In genomic region chr2:148023861-148024260, GRCh38 we compare ENCODE assay signal across 9 cellular contexts. TPM values are rescaled to one million over a fixed set of nuclear protein-coding genes. Genes with fewer than 3 reads are reported as not detected.
DNase-seq lines count a peak whose midpoint lies in the region; ATAC-seq and TF ChIP-seq lines count a peak whose summit lies in the region.
"Had no signal": no experiment of that assay in that cellular context is flagged by ENCODE, and none has a peak within 500 bp of the region (broad histone marks: within the 10 kb centered on the region; RNA-seq: fewer than 3 reads in every experiment).

No MANE protein-coding gene starts in this region.

- H3K27ac ChIP-seq in fibroblast of lung (ENCODE audit: insufficient read depth, low read length) (no peak overlapping the region), left ventricle myocardium inferior (replicated peaks) (no peak overlapping the region), RWPE1 (no peak overlapping the region)

- CTCF ChIA-PET in RWPE1 (lab: Yijun Ruan, JAX): interaction anchor here (0.7 kb wide), 2 partner anchors 1684 to 1732 kb away, joined by 3 to 7 read pairs; no protein-coding TSS in a partner anchor

- H3K79me2 ChIP-seq in fibroblast of lung (ENCODE audit: control insufficient read depth, insufficient read depth, low read length): peaks cover 64% of the 10 kb centered on the region

- H3K9me3 ChIP-seq in fibroblast of lung (ENCODE audit: control insufficient read depth, insufficient read depth, low read depth, low read length) (no peaks in the 10 kb centered on the region), left ventricle myocardium inferior (replicated peaks) (no peaks in the 10 kb centered on the region)

- H3K4me2 ChIP-seq in fibroblast of lung (ENCODE audit: extremely low read depth, insufficient read depth, low read length): peak overlapping the region; percentile 82

- H2AFZ ChIP-seq in fibroblast of lung (ENCODE audit: low read length): no peak overlapping the region

- peak; percentile 41 for ATAC-seq in GM21367 (IDR thresholded peaks at IDR 0.05; ENCODE audit: unreplicated experiment)
- ATAC-seq in HG03565 (IDR thresholded peaks at IDR 0.05; ENCODE audit: unreplicated experiment): peak; percentile 33

- H3K27me3 ChIP-seq in fibroblast of lung (ENCODE audit: control insufficient read depth, insufficient read depth, low read length): no peaks in the 10 kb centered on the region
- H3K27me3 ChIP-seq in left ventricle myocardium inferior (ENCODE audit: low read depth): no peaks in the 10 kb centered on the region

- peaks cover 2% of the 10 kb centered on the region for H3K4me1 ChIP-seq in fibroblast of lung (ENCODE audit: control insufficient read depth, extremely low read depth, insufficient read depth, low read length)
- peaks cover 64% of the 10 kb centered on the region for H3K4me1 ChIP-seq in left ventricle myocardium inferior

- intact Hi-C loops in left ventricle myocardium inferior (cut with micrococcal nuclease): no loop called here

- POLR2A ChIA-PET in RWPE1 (lab: Yijun Ruan, JAX; ENCODE audit: low non-redundant PET): no interaction called here

- H3K9ac ChIP-seq in fibroblast of lung (ENCODE audit: insufficient read depth, low read length): no peak overlapping the region

- peak overlapping the region; percentile 92 for H3K4me3 ChIP-seq in GM12865 (ENCODE audit: low read depth, low read length)
- H3K4me3 ChIP-seq in fibroblast of lung (replicated peaks in 1 of 4; ENCODE audit: control extremely low read depth in 1 of 4, insufficient read depth in 1 of 4, low read depth in 3 of 4, low read length in 4 of 4): peak overlapping the region in 3 of 4 experiments; percentile 69 to 91 (median 88)
- no peak overlapping the region for H3K4me3 ChIP-seq in left ventricle myocardium inferior

- peak; percentile 56 for DNase-seq in GM12865 (ENCODE audit: low read depth)
- no peak for DNase-seq in fibroblast of lung (ENCODE audit: low read depth in 2 of 2)
- DNase-seq in left ventricle myocardium inferior: no peak
- DNase-seq in DMS53 (lab: John Stamatoyannopoulos, UW): no peak
- no peak for DNase-seq in RWPE1 (ENCODE audit: low spot score)
- no peak for DNase-seq in stimulated activated CD4-positive, alpha-beta T cell treated with anti-CD3 and anti-CD28 coated beads, Interleukin-12 subunit alpha, Interleukin-12 subunit beta, amount 100 ng/mL, for 4 hours
- DNase-seq: NCI-H1417 treated with DMSO at 0.1 percent for 48 hours had no signal

- TF ChIP-seq CTCF in GM12865 (IDR thresholded peaks at IDR 0.05; ENCODE audit: insufficient read depth, low read depth, low read length, missing control alignments) (no peak), fibroblast of lung (conservative IDR thresholded peaks at IDR 0.05 in 1 of 2, IDR thresholded peaks at IDR 0.05 in 1 of 2; ENCODE audit: low read depth in 1 of 2, low read length in 2 of 2) (no peak), left ventricle myocardium inferior (IDR thresholded peaks at IDR 0.05; ENCODE audit: borderline replicate concordance) (no peak), RWPE1 (conservative IDR thresholded peaks at IDR 0.05; ENCODE audit: low read depth) (no peak)

- H3K36me3 ChIP-seq in fibroblast of lung (ENCODE audit: control insufficient read depth, insufficient read depth, low read length) (no peaks in the 10 kb centered on the region), left ventricle myocardium inferior (no peaks in the 10 kb centered on the region)

- H4K20me1 ChIP-seq in fibroblast of lung (ENCODE audit: control insufficient read depth, extremely low read depth, insufficient read depth, low read length): peaks cover 2% of the 10 kb centered on the region

RNA-seq across cellular contexts. Expression of gene MBD5, which starts 3.0 kb away (rescaled TPM):
- total RNA-seq in fibroblast of lung: 12.8 and 26.1 TPM in 2 replicates
- 25.6 and 32.4 TPM in 2 replicates for polyA plus RNA-seq in fibroblast of lung
- polyA plus RNA-seq in fibroblast of lung (2012): 10.0 and 15.6 TPM in 2 replicates
- polyA minus RNA-seq in fibroblast of lung (ENCODE audit: low replicate concordance): 24.3 and 49.4 TPM in 2 replicates
- total RNA-seq in left ventricle myocardium inferior: 21.9 TPM

RNA-seq across cellular contexts. Expression of gene ORC4, which starts 3.3 kb away (rescaled TPM):
- total RNA-seq in fibroblast of lung (21.1 and 24.3 TPM in 2 replicates), left ventricle myocardium inferior (45.8 TPM)
- polyA plus RNA-seq in fibroblast of lung: 49.0 and 53.5 TPM in 2 replicates
- polyA plus RNA-seq in fibroblast of lung (2012): 21.7 and 21.8 TPM in 2 replicates
- 0.31 and 2.3 TPM in 2 replicates for polyA minus RNA-seq in fibroblast of lung (ENCODE audit: low replicate concordance)
